1 cellular context compared by ENCODE assay signal in the genomic region with DNA sequence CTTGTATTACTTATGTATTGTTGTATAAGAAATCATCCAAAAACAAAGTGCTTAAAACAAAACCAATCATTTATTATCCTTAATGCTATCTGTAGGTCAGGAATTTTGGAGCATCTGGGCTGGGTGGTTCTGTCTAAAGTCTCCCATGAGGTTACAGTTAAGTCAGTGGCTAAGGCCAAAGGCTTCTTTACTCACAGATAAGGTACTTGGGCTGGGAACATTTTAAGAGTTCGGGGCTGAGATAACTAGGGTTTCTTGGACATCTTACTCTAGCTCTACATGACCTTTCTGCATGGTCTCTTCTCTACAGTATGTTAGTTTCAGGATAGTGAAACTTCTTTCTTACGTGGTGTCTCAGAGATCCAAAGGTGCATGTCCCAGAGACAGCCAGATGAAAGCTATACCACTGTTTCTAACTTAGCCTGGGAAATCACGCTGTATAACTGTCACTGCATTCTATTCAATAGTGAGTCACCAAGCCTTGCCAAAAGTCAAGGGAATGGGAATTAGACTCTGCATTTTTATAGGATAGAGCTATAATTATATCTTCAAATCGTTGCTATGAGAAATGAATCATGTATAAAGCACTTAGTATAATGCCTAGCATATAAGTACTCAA.
TF ChIP-seq lines count a peak whose summit lies in the region.

No MANE protein-coding gene starts in this region.

TF ChIP-seq in IMR-90, 13 proteins besides CTCF, POLR2A, EP300 and RAD21:
- TF ChIP-seq, protein P1, sequence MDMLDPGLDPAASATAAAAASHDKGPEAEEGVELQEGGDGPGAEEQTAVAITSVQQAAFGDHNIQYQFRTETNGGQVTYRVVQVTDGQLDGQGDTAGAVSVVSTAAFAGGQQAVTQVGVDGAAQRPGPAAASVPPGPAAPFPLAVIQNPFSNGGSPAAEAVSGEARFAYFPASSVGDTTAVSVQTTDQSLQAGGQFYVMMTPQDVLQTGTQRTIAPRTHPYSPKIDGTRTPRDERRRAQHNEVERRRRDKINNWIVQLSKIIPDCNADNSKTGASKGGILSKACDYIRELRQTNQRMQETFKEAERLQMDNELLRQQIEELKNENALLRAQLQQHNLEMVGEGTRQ (IDR thresholded peaks at IDR 0.05; ENCODE audit: low read depth, low read length), result no peak
- TF ChIP-seq RCOR1 (IDR thresholded peaks at IDR 0.05; ENCODE audit: insufficient replicate concordance, low read length) (no peak), BHLHE40 (IDR thresholded peaks at IDR 0.05; ENCODE audit: low read depth, low read length) (no peak), CEBPB (IDR thresholded peaks at IDR 0.05; ENCODE audit: low read depth, low read length) (no peak), RFX5 (IDR thresholded peaks at IDR 0.05; ENCODE audit: low read depth, low read length) (no peak), NFE2L2 (IDR thresholded peaks at IDR 0.05; ENCODE audit: low read depth, low read length) (no peak), FOS (IDR thresholded peaks at IDR 0.05; ENCODE audit: low read depth, low read length) (no peak), MAZ (IDR thresholded peaks at IDR 0.05; ENCODE audit: borderline replicate concordance, low read depth, low read length) (no peak), SMC3 (IDR thresholded peaks at IDR 0.05; ENCODE audit: low read depth, low read length) (no peak), MAFK (IDR thresholded peaks at IDR 0.05; ENCODE audit: low read depth, low read length) (no peak)
